Comparison of ENCODE assay signal across 26 cellular contexts in genomic region chr3:133161666-133162065, GRCh38.
"Had no signal": no experiment of that assay in that cellular context is flagged by ENCODE, and none has a peak within 500 bp of the region (broad histone marks: within the 10 kb centered on the region; RNA-seq: fewer than 3 reads in every experiment).

No MANE protein-coding gene starts in this region.

- H3K4me3 ChIP-seq: MG63 had no signal

- H3K36me3 Mint-ChIP-seq: activated naive CD4-positive, alpha-beta T cell treated with anti-CD3 and anti-CD28 coated beads, Interleukin-2, amount 50 U/mL, for 24 hours had no signal

- DNase-seq: activated CD4-positive, alpha-beta T cell treated with anti-CD3 and anti-CD28 coated beads for 48 hours; activated CD4-positive, alpha-beta T cell treated with anti-CD3 and anti-CD28 coated beads, Interleukin-2, amount 50 U/mL, for 4 hours; activated CD4-positive, CD25-positive, alpha-beta regulatory T cell treated with anti-CD3 and anti-CD28 coated beads, Interleukin-2, amount 50 U/mL, for 72 hours; activated CD8-positive, alpha-beta memory T cell treated with anti-CD3 and anti-CD28 coated beads, Interleukin-2, amount 50 U/mL, for 48 hours; activated CD8-positive, alpha-beta T cell treated with anti-CD3 and anti-CD28 coated beads, Interleukin-2, amount 10 ng/mL, durations not matched to agents 7 days and 5 days; activated effector memory CD4-positive, alpha-beta T cell treated with Interleukin-2 at 50 U/mL for 16 hours; activated naive CD4-positive, alpha-beta T cell; activated T-cell treated with anti-CD3 and anti-CD28 coated beads, Interleukin-2, amount 50 U/mL, for 1 hour; aorta; central memory CD4-positive, alpha-beta T cell; MG63; MV-4-11; NCI-H1105 treated with DMSO at 0.1 percent for 48 hours; NCI-H146; NCI-H187 treated with DMSO at 0.1 percent for 48 hours; NCI-H2171; NCI-H2227 treated with DMSO at 0.1 percent for 48 hours; NCI-H446 treated with DMSO at 0.1 percent for 48 hours; NCI-H524 treated with DMSO at 0.1 percent for 48 hours; NCI-H748 treated with DMSO at 0.1 percent for 48 hours; PC-3; SHP77 treated with DMSO at 0.1 percent for 48 hours had no signal

- H3K4me3 Mint-ChIP-seq: activated CD8-positive, alpha-beta T cell treated with anti-CD3 and anti-CD28 coated beads, Interleukin-2, amount 10 ng/mL, durations not matched to agents 7 days and 5 days; activated naive CD4-positive, alpha-beta T cell treated with anti-CD3 and anti-CD28 coated beads, Interleukin-2, amount 50 U/mL, for 24 hours; activated T-helper 1 cell treated with anti-CD3 and anti-CD28 coated beads, Interleukin-12 subunit alpha, Interleukin-12 subunit beta, Interleukin-2, Interleukin-4 antibody, amounts not matched to agents 30 ng/mL and 10 ng/mL and 1 ng/mL, durations not matched to agents 14 hours and 24 hours and 36 hours; T-helper 1 cell treated with Interleukin-12 subunit alpha and Interleukin-12 subunit beta and Interleukin-4 antibody, amounts not matched to agents 30 μg/mL and 1 μg/mL, for 36 hours; WTC11 had no signal

- H3K27me3 ChIP-seq: MG63 had no signal

- H3K4me1 Mint-ChIP-seq: activated naive CD4-positive, alpha-beta T cell treated with anti-CD3 and anti-CD28 coated beads, Interleukin-2, amount 50 U/mL, for 24 hours had no signal

- H3K27ac Mint-ChIP-seq: activated CD8-positive, alpha-beta T cell treated with anti-CD3 and anti-CD28 coated beads, Interleukin-2, amount 10 ng/mL, durations not matched to agents 7 days and 5 days; activated naive CD4-positive, alpha-beta T cell treated with anti-CD3 and anti-CD28 coated beads, Interleukin-2, amount 50 U/mL, for 24 hours; activated T-helper 1 cell treated with anti-CD3 and anti-CD28 coated beads, Interleukin-12 subunit alpha, Interleukin-12 subunit beta, Interleukin-2, Interleukin-4 antibody, amounts not matched to agents 30 ng/mL and 10 ng/mL and 1 ng/mL, durations not matched to agents 14 hours and 24 hours and 36 hours; T-helper 1 cell treated with Interleukin-12 subunit alpha and Interleukin-12 subunit beta and Interleukin-4 antibody, amounts not matched to agents 30 μg/mL and 1 μg/mL, for 36 hours; WTC11 had no signal

- ATAC-seq: activated CD8-positive, alpha-beta T cell treated with anti-CD3 and anti-CD28 coated beads, Interleukin-2, amount 10 ng/mL, durations not matched to agents 7 days and 5 days; PC-3; WTC11 had no signal

- H3K36me3 ChIP-seq: MG63 had no signal

- H3K9me3 ChIP-seq: MG63 had no signal

- H3K9me3 Mint-ChIP-seq: activated naive CD4-positive, alpha-beta T cell treated with anti-CD3 and anti-CD28 coated beads, Interleukin-2, amount 50 U/mL, for 24 hours; activated T-helper 1 cell treated with anti-CD3 and anti-CD28 coated beads, Interleukin-12 subunit alpha, Interleukin-12 subunit beta, Interleukin-2, Interleukin-4 antibody, amounts not matched to agents 30 ng/mL and 10 ng/mL and 1 ng/mL, durations not matched to agents 14 hours and 24 hours and 36 hours; T-helper 1 cell treated with Interleukin-12 subunit alpha and Interleukin-12 subunit beta and Interleukin-4 antibody, amounts not matched to agents 30 μg/mL and 1 μg/mL, for 36 hours had no signal
